7 cellular contexts compared by ENCODE assay signal in genomic region chr13:97367427-97367826, GRCh38.
DNase-seq lines count a peak whose midpoint lies in the region; ATAC-seq lines count a peak whose summit lies in the region.

No MANE protein-coding gene starts in this region.

- peaks cover 19% of the 10 kb centered on the region for H3K4me1 Mint-ChIP-seq in activated CD4-positive, alpha-beta memory T cell treated with anti-CD3 and anti-CD28 coated beads for 36 hours (ENCODE audit: low read depth)

- no peak overlapping the region for H3K4me3 Mint-ChIP-seq in activated CD4-positive, alpha-beta memory T cell treated with anti-CD3 and anti-CD28 coated beads for 36 hours

- intact Hi-C loops in activated CD4-positive, alpha-beta memory T cell treated with anti-CD3 and anti-CD28 coated beads for 36 hours (cut with micrococcal nuclease) = no loop called here

- no peaks in the 10 kb centered on the region for H3K27me3 Mint-ChIP-seq in activated CD4-positive, alpha-beta memory T cell treated with anti-CD3 and anti-CD28 coated beads for 36 hours

- peak; percentile 91 for DNase-seq in amniotic epithelial cell (ENCODE audit: low read depth)
- DNase-seq in kidney glomerular epithelial cell (lab: John Stamatoyannopoulos, UW) = peak; percentile 86
- peak in 15 of 49 donors; percentile 12 to 63 (median 37) for DNase-seq in substantia nigra (lab: John Stamatoyannopoulos, UW)
- DNase-seq in NCI-H526 (lab: John Stamatoyannopoulos, UW) = no peak
- DNase-seq in activated CD4-positive, alpha-beta memory T cell treated with anti-CD3 and anti-CD28 coated beads for 36 hours = no peak
- DNase-seq in activated gamma-delta T cell (lab: John Stamatoyannopoulos, UW) = no peak

- peaks cover 4% of the 10 kb centered on the region for H3K36me3 Mint-ChIP-seq in activated CD4-positive, alpha-beta memory T cell treated with anti-CD3 and anti-CD28 coated beads for 36 hours

- no peaks in the 10 kb centered on the region for H3K9me3 Mint-ChIP-seq in activated CD4-positive, alpha-beta memory T cell treated with anti-CD3 and anti-CD28 coated beads for 36 hours

- peak overlapping the region; percentile 69 for H3K27ac ChIP-seq in substantia nigra (ENCODE audit: low read depth, low read length, poor library complexity, severe bottlenecking)

- POLR2A ChIA-PET in activated CD4-positive, alpha-beta memory T cell treated with anti-CD3 and anti-CD28 coated beads for 36 hours (lab: Charles Lee) = no interaction called here

- peak; percentile 31 for ATAC-seq in GM21723 (IDR thresholded peaks at IDR 0.05; ENCODE audit: unreplicated experiment)

- CTCF ChIA-PET in activated CD4-positive, alpha-beta memory T cell treated with anti-CD3 and anti-CD28 coated beads for 36 hours (lab: Charles Lee) = interaction anchor here (1.0 kb wide), 2 partner anchors 8 to 258 kb away, joined by 4 to 5 read pairs; no protein-coding TSS in a partner anchor

- no peak overlapping the region for H3K27ac Mint-ChIP-seq in activated CD4-positive, alpha-beta memory T cell treated with anti-CD3 and anti-CD28 coated beads for 36 hours

Comparison
In these comparisons a context has a peak if more than half of its experiments do, and no peak if none do; other contexts are left out.
1. DNase-seq: peak in amniotic epithelial cell (single experiment) and kidney glomerular epithelial cell (single experiment); none in NCI-H526 (0 of 2), activated CD4-positive, alpha-beta memory T cell treated with anti-CD3 and anti-CD28 coated beads for 36 hours (single experiment) and activated gamma-delta T cell (single experiment).